ENCODE assay signal across 4 cellular contexts in the genomic region with DNA sequence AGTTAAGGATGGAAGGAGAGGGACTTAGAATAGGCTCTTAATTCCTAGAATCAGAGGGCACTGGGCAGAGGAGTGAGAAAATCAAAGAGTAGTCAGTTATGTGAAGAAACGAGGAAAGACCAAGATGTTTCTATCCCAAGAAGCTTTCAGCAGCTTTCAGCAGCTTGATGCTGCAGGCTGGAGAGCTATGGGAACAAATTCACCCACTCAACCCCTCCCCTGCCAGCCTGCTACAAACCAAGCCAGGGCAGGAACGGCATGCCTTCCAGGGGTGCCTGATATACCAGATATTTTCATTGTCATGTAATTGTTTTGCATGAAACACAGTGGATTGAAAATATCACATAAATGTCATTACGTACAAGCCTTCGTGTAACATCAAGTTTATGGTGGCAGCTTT.
"Had no signal": no experiment of that assay in that cellular context is flagged by ENCODE, and none has a peak within 500 bp of the region (broad histone marks: within the 10 kb centered on the region; RNA-seq: fewer than 3 reads in every experiment).

No MANE protein-coding gene starts in this region.

- H3K4me1 Mint-ChIP-seq: GM23338, H9 had no signal

- ATAC-seq: GM23338, K562 had no signal

- H3K9me3 Mint-ChIP-seq: GM23338, H9 had no signal

- H3K4me3 Mint-ChIP-seq: GM23338, H9 had no signal

- H3K27ac Mint-ChIP-seq: GM23338, H9 had no signal

- H3K4me3 ChIP-seq: GM23338, K562 had no signal

- H3K4me2 ChIP-seq: GM23338 had no signal

- H2AFZ ChIP-seq: GM23338 had no signal

- DNase-seq: H9, HCEC 1CT had no signal
